ENCODE assay signal across 1 cellular context in the genomic region with DNA sequence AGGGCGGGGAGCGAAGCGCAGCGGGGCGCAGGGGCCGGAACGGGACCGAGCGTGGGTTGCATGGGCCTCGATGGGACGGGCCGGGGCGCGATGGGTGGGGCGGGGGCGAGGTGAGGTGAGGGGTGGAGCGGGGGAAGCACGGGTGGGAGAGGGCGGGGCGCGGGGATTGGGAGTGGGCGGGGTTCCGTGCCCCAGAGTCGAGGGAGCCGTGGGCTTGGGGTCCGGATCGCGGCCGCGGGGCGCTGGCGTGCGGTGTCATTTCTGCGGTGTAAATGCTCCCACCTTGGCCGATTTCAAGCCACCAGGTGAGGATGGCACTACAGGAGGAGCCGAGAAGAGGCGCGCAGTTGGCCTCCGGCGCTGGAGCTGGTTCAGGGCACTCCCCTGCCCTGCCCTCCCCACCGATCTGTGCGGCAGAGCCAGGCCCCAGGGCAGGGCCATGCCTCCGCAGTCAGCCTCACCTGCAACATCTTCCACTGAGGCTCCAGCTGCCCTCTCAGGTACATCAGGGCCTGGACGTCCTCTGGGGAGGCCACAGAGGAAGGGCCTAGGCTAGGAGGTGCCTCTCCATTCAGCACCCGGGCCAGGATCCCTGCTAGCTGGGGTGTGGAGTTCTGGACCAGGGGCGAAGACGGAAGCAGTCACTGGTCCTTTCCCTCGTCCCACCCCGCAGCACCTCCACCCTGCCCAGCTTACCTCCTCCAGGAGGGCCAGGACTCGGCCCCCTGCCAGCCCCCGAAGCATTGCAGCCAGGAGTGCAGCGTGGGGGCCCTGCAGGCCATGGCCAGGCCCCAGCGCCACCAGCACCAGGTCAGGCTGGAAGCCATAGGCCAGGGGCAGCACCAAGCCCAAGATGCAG.
TF ChIP-seq lines count a peak whose summit lies in the region.

No MANE protein-coding gene starts in this region.

TF ChIP-seq in HEK293, 187 proteins besides CTCF, POLR2A, EP300 and RAD21 (continued from another document and continues in another):
- TF ChIP-seq, protein P1, sequence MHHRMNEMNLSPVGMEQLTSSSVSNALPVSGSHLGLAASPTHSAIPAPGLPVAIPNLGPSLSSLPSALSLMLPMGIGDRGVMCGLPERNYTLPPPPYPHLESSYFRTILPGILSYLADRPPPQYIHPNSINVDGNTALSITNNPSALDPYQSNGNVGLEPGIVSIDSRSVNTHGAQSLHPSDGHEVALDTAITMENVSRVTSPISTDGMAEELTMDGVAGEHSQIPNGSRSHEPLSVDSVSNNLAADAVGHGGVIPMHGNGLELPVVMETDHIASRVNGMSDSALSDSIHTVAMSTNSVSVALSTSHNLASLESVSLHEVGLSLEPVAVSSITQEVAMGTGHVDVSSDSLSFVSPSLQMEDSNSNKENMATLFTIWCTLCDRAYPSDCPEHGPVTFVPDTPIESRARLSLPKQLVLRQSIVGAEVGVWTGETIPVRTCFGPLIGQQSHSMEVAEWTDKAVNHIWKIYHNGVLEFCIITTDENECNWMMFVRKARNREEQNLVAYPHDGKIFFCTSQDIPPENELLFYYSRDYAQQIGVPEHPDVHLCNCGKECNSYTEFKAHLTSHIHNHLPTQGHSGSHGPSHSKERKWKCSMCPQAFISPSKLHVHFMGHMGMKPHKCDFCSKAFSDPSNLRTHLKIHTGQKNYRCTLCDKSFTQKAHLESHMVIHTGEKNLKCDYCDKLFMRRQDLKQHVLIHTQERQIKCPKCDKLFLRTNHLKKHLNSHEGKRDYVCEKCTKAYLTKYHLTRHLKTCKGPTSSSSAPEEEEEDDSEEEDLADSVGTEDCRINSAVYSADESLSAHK (tag by site-specific recombination; IDR thresholded peaks at IDR 0.05), result no peak
- TF ChIP-seq FEZF1 (tag by site-specific recombination; IDR thresholded peaks at IDR 0.05) (no peak), ZNF791 (tag by site-specific recombination; IDR thresholded peaks at IDR 0.05) (no peak), ZNF157 (tag by site-specific recombination; IDR thresholded peaks at IDR 0.05) (no peak), ZNF555 (tag by site-specific recombination; conservative IDR thresholded peaks at IDR 0.05) (no peak), ZNF404 (tag by site-specific recombination; IDR thresholded peaks at IDR 0.05) (no peak), BCL11B (tag by site-specific recombination; IDR thresholded peaks at IDR 0.05; ENCODE audit: low read depth) (no peak), ZNF140 (tag by site-specific recombination; IDR thresholded peaks at IDR 0.05) (no peak), GLIS2 (tag by site-specific recombination; IDR thresholded peaks at IDR 0.05) (0 out of 2 replicates have a peak, but pooled peaks have one; percentile 14), ZNF529 (tag by site-specific recombination; IDR thresholded peaks at IDR 0.05; ENCODE audit: insufficient replicate concordance) (no peak), SP7 (tag by site-specific recombination; IDR thresholded peaks at IDR 0.05) (0 out of 2 replicates have a peak, but pooled peaks have one; percentile 20), ZNF664 (tag by site-specific recombination; IDR thresholded peaks at IDR 0.05) (no peak), ZNF670 (tag by site-specific recombination; IDR thresholded peaks at IDR 0.05; ENCODE audit: low read depth) (no peak), ZNF221 (tag by site-specific recombination; IDR thresholded peaks at IDR 0.05; ENCODE audit: borderline replicate concordance) (no peak), ZNF624 (tag by site-specific recombination; IDR thresholded peaks at IDR 0.05) (no peak), EGR2 (tag by site-specific recombination; IDR thresholded peaks at IDR 0.05; ENCODE audit: low read depth) (peak; percentile 60; the same call in 1 of the 2 replicates), ZNF610 (tag by site-specific recombination; IDR thresholded peaks at IDR 0.05; ENCODE audit: borderline replicate concordance) (no peak), ZNF76 (tag by site-specific recombination; IDR thresholded peaks at IDR 0.05; ENCODE audit: borderline replicate concordance, low read depth) (no peak), ZBTB21 (tag by site-specific recombination; IDR thresholded peaks at IDR 0.05) (no peak), OVOL3 (tag by site-specific recombination; IDR thresholded peaks at IDR 0.05) (no peak), ZNF121 (tag by site-specific recombination; IDR thresholded peaks at IDR 0.05) (no peak), SALL2 (tag by site-specific recombination; IDR thresholded peaks at IDR 0.05; ENCODE audit: borderline replicate concordance) (no peak), ZNF585B (tag by site-specific recombination; IDR thresholded peaks at IDR 0.05) (no peak), ZXDB (tag by site-specific recombination; IDR thresholded peaks at IDR 0.05) (0 out of 2 replicates have a peak, but pooled peaks have one; percentile 57), ZNF701 (tag by site-specific recombination; IDR thresholded peaks at IDR 0.05) (no peak), ZNF19 (tag by site-specific recombination; IDR thresholded peaks at IDR 0.05; ENCODE audit: low read depth) (no peak), MEIS1 (CRISPR knock-in tag; IDR thresholded peaks at IDR 0.05; ENCODE audit: borderline replicate concordance) (no peak), PRDM1 (tag by site-specific recombination; IDR thresholded peaks at IDR 0.05) (no peak), ZNF155 (tag by site-specific recombination; IDR thresholded peaks at IDR 0.05) (no peak), ZNF324 (tag by site-specific recombination; IDR thresholded peaks at IDR 0.05) (no peak), SP2 (tag by site-specific recombination; IDR thresholded peaks at IDR 0.05) (no peak; the same call in 1 of the 2 replicates), ZFHX2 (tag by site-specific recombination; conservative IDR thresholded peaks at IDR 0.05) (peak; percentile 77), KLF1 (tag by site-specific recombination; IDR thresholded peaks at IDR 0.05) (peak; percentile 88)
- TF ChIP-seq, protein P2, sequence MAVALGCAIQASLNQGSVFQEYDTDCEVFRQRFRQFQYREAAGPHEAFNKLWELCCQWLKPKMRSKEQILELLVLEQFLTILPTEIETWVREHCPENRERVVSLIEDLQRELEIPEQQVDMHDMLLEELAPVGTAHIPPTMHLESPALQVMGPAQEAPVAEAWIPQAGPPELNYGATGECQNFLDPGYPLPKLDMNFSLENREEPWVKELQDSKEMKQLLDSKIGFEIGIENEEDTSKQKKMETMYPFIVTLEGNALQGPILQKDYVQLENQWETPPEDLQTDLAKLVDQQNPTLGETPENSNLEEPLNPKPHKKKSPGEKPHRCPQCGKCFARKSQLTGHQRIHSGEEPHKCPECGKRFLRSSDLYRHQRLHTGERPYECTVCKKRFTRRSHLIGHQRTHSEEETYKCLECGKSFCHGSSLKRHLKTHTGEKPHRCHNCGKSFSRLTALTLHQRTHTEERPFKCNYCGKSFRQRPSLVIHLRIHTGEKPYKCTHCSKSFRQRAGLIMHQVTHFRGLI (tag by site-specific recombination; IDR thresholded peaks at IDR 0.05), result no peak
- TF ChIP-seq, protein P3, sequence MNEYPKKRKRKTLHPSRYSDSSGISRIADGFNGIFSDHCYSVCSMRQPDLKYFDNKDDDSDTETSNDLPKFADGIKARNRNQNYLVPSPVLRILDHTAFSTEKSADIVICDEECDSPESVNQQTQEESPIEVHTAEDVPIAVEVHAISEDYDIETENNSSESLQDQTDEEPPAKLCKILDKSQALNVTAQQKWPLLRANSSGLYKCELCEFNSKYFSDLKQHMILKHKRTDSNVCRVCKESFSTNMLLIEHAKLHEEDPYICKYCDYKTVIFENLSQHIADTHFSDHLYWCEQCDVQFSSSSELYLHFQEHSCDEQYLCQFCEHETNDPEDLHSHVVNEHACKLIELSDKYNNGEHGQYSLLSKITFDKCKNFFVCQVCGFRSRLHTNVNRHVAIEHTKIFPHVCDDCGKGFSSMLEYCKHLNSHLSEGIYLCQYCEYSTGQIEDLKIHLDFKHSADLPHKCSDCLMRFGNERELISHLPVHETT (tag by site-specific recombination; IDR thresholded peaks at IDR 0.05), result no peak
- TF ChIP-seq, protein P4, sequence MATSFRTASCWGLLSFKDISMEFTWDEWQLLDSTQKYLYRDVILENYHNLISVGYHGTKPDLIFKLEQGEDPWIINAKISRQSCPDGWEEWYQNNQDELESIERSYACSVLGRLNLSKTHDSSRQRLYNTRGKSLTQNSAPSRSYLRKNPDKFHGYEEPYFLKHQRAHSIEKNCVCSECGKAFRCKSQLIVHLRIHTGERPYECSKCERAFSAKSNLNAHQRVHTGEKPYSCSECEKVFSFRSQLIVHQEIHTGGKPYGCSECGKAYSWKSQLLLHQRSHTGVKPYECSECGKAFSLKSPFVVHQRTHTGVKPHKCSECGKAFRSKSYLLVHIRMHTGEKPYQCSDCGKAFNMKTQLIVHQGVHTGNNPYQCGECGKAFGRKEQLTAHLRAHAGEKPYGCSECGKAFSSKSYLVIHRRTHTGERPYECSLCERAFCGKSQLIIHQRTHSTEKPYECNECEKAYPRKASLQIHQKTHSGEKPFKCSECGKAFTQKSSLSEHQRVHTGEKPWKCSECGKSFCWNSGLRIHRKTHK (tag by site-specific recombination; IDR thresholded peaks at IDR 0.05), result no peak
- TF ChIP-seq, protein P5, sequence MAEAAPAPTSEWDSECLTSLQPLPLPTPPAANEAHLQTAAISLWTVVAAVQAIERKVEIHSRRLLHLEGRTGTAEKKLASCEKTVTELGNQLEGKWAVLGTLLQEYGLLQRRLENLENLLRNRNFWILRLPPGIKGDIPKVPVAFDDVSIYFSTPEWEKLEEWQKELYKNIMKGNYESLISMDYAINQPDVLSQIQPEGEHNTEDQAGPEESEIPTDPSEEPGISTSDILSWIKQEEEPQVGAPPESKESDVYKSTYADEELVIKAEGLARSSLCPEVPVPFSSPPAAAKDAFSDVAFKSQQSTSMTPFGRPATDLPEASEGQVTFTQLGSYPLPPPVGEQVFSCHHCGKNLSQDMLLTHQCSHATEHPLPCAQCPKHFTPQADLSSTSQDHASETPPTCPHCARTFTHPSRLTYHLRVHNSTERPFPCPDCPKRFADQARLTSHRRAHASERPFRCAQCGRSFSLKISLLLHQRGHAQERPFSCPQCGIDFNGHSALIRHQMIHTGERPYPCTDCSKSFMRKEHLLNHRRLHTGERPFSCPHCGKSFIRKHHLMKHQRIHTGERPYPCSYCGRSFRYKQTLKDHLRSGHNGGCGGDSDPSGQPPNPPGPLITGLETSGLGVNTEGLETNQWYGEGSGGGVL (tag by site-specific recombination; IDR thresholded peaks at IDR 0.05), result no peak
- TF ChIP-seq, protein P6, sequence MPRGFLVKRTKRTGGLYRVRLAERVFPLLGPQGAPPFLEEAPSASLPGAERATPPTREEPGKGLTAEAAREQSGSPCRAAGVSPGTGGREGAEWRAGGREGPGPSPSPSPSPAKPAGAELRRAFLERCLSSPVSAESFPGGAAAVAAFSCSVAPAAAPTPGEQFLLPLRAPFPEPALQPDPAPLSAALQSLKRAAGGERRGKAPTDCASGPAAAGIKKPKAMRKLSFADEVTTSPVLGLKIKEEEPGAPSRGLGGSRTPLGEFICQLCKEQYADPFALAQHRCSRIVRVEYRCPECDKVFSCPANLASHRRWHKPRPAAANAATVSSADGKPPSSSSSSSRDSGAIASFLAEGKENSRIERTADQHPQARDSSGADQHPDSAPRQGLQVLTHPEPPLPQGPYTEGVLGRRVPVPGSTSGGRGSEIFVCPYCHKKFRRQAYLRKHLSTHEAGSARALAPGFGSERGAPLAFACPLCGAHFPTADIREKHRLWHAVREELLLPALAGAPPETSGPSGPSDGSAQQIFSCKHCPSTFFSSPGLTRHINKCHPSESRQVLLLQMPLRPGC (tag by site-specific recombination; IDR thresholded peaks at IDR 0.05), result no peak
- TF ChIP-seq, protein P7, sequence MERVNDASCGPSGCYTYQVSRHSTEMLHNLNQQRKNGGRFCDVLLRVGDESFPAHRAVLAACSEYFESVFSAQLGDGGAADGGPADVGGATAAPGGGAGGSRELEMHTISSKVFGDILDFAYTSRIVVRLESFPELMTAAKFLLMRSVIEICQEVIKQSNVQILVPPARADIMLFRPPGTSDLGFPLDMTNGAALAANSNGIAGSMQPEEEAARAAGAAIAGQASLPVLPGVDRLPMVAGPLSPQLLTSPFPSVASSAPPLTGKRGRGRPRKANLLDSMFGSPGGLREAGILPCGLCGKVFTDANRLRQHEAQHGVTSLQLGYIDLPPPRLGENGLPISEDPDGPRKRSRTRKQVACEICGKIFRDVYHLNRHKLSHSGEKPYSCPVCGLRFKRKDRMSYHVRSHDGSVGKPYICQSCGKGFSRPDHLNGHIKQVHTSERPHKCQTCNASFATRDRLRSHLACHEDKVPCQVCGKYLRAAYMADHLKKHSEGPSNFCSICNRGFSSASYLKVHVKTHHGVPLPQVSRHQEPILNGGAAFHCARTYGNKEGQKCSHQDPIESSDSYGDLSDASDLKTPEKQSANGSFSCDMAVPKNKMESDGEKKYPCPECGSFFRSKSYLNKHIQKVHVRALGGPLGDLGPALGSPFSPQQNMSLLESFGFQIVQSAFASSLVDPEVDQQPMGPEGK (tag by site-specific recombination; IDR thresholded peaks at IDR 0.05), result peak; percentile 55
- TF ChIP-seq, protein P8, sequence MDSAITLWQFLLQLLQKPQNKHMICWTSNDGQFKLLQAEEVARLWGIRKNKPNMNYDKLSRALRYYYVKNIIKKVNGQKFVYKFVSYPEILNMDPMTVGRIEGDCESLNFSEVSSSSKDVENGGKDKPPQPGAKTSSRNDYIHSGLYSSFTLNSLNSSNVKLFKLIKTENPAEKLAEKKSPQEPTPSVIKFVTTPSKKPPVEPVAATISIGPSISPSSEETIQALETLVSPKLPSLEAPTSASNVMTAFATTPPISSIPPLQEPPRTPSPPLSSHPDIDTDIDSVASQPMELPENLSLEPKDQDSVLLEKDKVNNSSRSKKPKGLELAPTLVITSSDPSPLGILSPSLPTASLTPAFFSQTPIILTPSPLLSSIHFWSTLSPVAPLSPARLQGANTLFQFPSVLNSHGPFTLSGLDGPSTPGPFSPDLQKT (IDR thresholded peaks at IDR 0.05; ENCODE audit: borderline replicate concordance, low read depth, low read length), result no peak
- TF ChIP-seq, protein P9, sequence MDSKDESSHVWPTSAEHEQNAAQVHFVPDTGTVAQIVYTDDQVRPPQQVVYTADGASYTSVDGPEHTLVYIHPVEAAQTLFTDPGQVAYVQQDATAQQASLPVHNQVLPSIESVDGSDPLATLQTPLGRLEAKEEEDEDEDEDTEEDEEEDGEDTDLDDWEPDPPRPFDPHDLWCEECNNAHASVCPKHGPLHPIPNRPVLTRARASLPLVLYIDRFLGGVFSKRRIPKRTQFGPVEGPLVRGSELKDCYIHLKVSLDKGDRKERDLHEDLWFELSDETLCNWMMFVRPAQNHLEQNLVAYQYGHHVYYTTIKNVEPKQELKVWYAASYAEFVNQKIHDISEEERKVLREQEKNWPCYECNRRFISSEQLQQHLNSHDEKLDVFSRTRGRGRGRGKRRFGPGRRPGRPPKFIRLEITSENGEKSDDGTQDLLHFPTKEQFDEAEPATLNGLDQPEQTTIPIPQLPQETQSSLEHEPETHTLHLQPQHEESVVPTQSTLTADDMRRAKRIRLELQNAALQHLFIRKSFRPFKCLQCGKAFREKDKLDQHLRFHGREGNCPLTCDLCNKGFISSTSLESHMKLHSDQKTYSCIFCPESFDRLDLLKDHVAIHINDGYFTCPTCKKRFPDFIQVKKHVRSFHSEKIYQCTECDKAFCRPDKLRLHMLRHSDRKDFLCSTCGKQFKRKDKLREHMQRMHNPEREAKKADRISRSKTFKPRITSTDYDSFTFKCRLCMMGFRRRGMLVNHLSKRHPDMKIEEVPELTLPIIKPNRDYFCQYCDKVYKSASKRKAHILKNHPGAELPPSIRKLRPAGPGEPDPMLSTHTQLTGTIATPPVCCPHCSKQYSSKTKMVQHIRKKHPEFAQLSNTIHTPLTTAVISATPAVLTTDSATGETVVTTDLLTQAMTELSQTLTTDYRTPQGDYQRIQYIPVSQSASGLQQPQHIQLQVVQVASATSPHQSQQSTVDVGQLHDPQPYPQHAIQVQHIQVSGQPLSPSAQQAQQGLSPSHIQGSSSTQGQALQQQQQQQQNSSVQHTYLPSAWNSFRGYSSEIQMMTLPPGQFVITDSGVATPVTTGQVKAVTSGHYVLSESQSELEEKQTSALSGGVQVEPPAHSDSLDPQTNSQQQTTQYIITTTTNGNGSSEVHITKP (tag by site-specific recombination; IDR thresholded peaks at IDR 0.05), result 0 out of 2 replicates have a peak, but pooled peaks have one; percentile 1
